In genomic region chr3:30724863-30725262, GRCh38 we compare ENCODE assay signal across 5 cellular contexts.
"Had no signal": no experiment of that assay in that cellular context is flagged by ENCODE, and none has a peak within 500 bp of the region (broad histone marks: within the 10 kb centered on the region; RNA-seq: fewer than 3 reads in every experiment).

No MANE protein-coding gene starts in this region.

- DNase-seq: H9, HCEC 1CT, KBM-7 had no signal

- H3K9ac ChIP-seq: KMS-11 had no signal

- ATAC-seq: GM23338 had no signal

- H3K27ac ChIP-seq: KMS-11 had no signal

- H2AFZ ChIP-seq: GM23338 had no signal

- H3K4me3 ChIP-seq: GM23338 had no signal

- H3K4me2 ChIP-seq: GM23338, KMS-11 had no signal
